In genomic region chr10:119274519-119275045, GRCh38 we compare ENCODE assay signal across 18 cellular contexts.
A peak's percentile ranks its signal among the peaks of the same experiment; 100 is the strongest.
DNase-seq lines count a peak whose midpoint lies in the region; ATAC-seq and TF ChIP-seq lines count a peak whose summit lies in the region.
"Had no signal": no experiment of that assay in that cellular context is flagged by ENCODE, and none has a peak within 500 bp of the region (broad histone marks: within the 10 kb centered on the region; RNA-seq: fewer than 3 reads in every experiment).

No MANE protein-coding gene starts in this region.

- no peak overlapping the region for H3K4me3 ChIP-seq in psoas muscle
- H3K4me3 ChIP-seq: cardiac muscle cell, PC-9, skin epidermis had no signal

- peaks cover 61% of the 10 kb centered on the region for H3K4me1 Mint-ChIP-seq in CD4-positive, alpha-beta T cell (ENCODE audit: low read depth)
- H3K4me1 Mint-ChIP-seq in chondrocyte (ENCODE audit: low read depth) (peaks cover 22% of the 10 kb centered on the region), T-cell (peaks cover 62 to 78% (median 68%) of the 10 kb centered on the region in 3 donors)

- WGBS in psoas muscle, 3 donors: 93 to 94% (median 94%) methylated on average over 4 of the region's 4 CpGs

- POLR2A ChIA-PET in CD4-positive, alpha-beta T cell (lab: Charles Lee): interaction anchor here (0.6 kb wide), 1 partner anchor 108 kb away, joined by 3 read pairs; no protein-coding TSS in a partner anchor
- POLR2A ChIA-PET in T-cell (lab: Charles Lee): interaction anchor here in 1 of 2 donors (0.5 kb wide), 1 partner anchor 165 kb away, joined by 5 read pairs; no protein-coding TSS in a partner anchor

- peaks cover 14% of the 10 kb centered on the region for H3K4me1 ChIP-seq in psoas muscle

- no peak overlapping the region for H3K27ac ChIP-seq in CD4-positive, alpha-beta T cell (ENCODE audit: low read depth, low read length)
- peak overlapping the region; percentile 50 for H3K27ac ChIP-seq in psoas muscle
- H3K27ac ChIP-seq: cardiac muscle cell, PC-9 had no signal

- TF ChIP-seq CTCF in CD4-positive, alpha-beta T cell (IDR thresholded peaks at IDR 0.05): no peak
- TF ChIP-seq CTCF in chondrocyte (IDR thresholded peaks at IDR 0.05): no peak
- TF ChIP-seq CTCF in psoas muscle (IDR thresholded peaks at IDR 0.05): no peak

- H3K36me3 Mint-ChIP-seq in CD4-positive, alpha-beta T cell (ENCODE audit: low read depth): no peaks in the 10 kb centered on the region
- H3K36me3 Mint-ChIP-seq in chondrocyte (ENCODE audit: low read depth) (no peaks in the 10 kb centered on the region), T-cell (peaks cover 5% of the 10 kb centered on the region)
- H3K36me3 Mint-ChIP-seq in activated naive CD4-positive, alpha-beta T cell treated with anti-CD3 and anti-CD28 coated beads, Interleukin-2, amount 50 U/mL, for 72 hours: peaks cover 4 to 5% of the 10 kb centered on the region in 2 donors

- no peak for ATAC-seq in CD4-positive, alpha-beta T cell (ENCODE audit: poor library complexity)
- ATAC-seq in HG02678 (IDR thresholded peaks at IDR 0.05; ENCODE audit: unreplicated experiment) (peak; percentile 54), psoas muscle (no peak), T-cell (replicated peaks in 1 of 4) (no peak)
- no peak for ATAC-seq in activated naive CD4-positive, alpha-beta T cell treated with anti-CD3 and anti-CD28 coated beads, Interleukin-2, amount 50 U/mL, for 72 hours
- ATAC-seq: activated naive CD8-positive, alpha-beta T cell treated with anti-CD3 and anti-CD28 coated beads, Interleukin-2, amount 50 U/mL, for 24 hours had no signal

- no peaks in the 10 kb centered on the region for H3K27me3 Mint-ChIP-seq in CD4-positive, alpha-beta T cell
- no peaks in the 10 kb centered on the region for H3K27me3 Mint-ChIP-seq in chondrocyte (ENCODE audit: low read depth)
- no peaks in the 10 kb centered on the region for H3K27me3 Mint-ChIP-seq in T-cell
- H3K27me3 Mint-ChIP-seq: activated CD4-positive, alpha-beta memory T cell treated with anti-CD3 and anti-CD28 coated beads, Interleukin-2, amount 10 ng/mL, durations not matched to agents 7 days and 5 days; activated naive CD8-positive, alpha-beta T cell treated with anti-CD3 and anti-CD28 coated beads, Interleukin-2, amount 50 U/mL, for 24 hours had no signal

- CTCF ChIA-PET in CD4-positive, alpha-beta T cell (lab: Charles Lee): interaction anchor here (0.9 to 4.3 kb wide), 3 partner anchors 9 to 68 kb away, joined by 3 to 25 read pairs (median 3); partner anchors contain the start of gene GRK5
- CTCF ChIA-PET in T-cell (lab: Charles Lee): interaction anchor here (1.0 kb wide), 2 partner anchors 15 to 70 kb away, joined by 3 to 5 read pairs; no protein-coding TSS in a partner anchor

- no peaks in the 10 kb centered on the region for H3K9me3 ChIP-seq in CD4-positive, alpha-beta T cell (ENCODE audit: control insufficient read depth, low read length)
- H3K9me3 ChIP-seq in psoas muscle: no peaks in the 10 kb centered on the region

- no peak overlapping the region for H3K4me3 Mint-ChIP-seq in CD4-positive, alpha-beta T cell
- H3K4me3 Mint-ChIP-seq in chondrocyte (ENCODE audit: unreplicated experiment): no peak overlapping the region
- H3K4me3 Mint-ChIP-seq in T-cell: no peak overlapping the region
- H3K4me3 Mint-ChIP-seq: activated CD4-positive, alpha-beta memory T cell treated with anti-CD3 and anti-CD28 coated beads, Interleukin-2, amount 10 ng/mL, durations not matched to agents 7 days and 5 days; activated naive CD8-positive, alpha-beta T cell treated with anti-CD3 and anti-CD28 coated beads, Interleukin-2, amount 50 U/mL, for 24 hours had no signal

- peak overlapping the region; percentile 24 for H3K27ac Mint-ChIP-seq in CD4-positive, alpha-beta T cell
- no peak overlapping the region for H3K27ac Mint-ChIP-seq in chondrocyte (ENCODE audit: unreplicated experiment)
- peak overlapping the region in 1 of 2 donors; percentile 39 for H3K27ac Mint-ChIP-seq in T-cell
- peak overlapping the region in 1 of 2 donors; percentile 44 for H3K27ac Mint-ChIP-seq in activated naive CD4-positive, alpha-beta T cell treated with anti-CD3 and anti-CD28 coated beads, Interleukin-2, amount 50 U/mL, for 72 hours
- H3K27ac Mint-ChIP-seq: activated CD4-positive, alpha-beta memory T cell treated with anti-CD3 and anti-CD28 coated beads, Interleukin-2, amount 10 ng/mL, durations not matched to agents 7 days and 5 days; activated naive CD8-positive, alpha-beta T cell treated with anti-CD3 and anti-CD28 coated beads, Interleukin-2, amount 50 U/mL, for 24 hours had no signal

- no peak for DNase-seq in CD4-positive, alpha-beta T cell
- peak; percentile 50 for DNase-seq in chondrocyte (ENCODE audit: low spot score)
- DNase-seq in psoas muscle: no peak
- DNase-seq in T-cell: no peak
- DNase-seq in activated CD4-positive, alpha-beta T cell treated with anti-CD3 and anti-CD28 coated beads for 48 hours: no peak
- no peak for DNase-seq in activated naive CD4-positive, alpha-beta T cell treated with anti-CD3 and anti-CD28 coated beads, Interleukin-2, amount 50 U/mL, for 72 hours (ENCODE audit: low spot score in 2 of 2)
- no peak for DNase-seq in DMS153 treated with DMSO at 0.1 percent for 48 hours (lab: John Stamatoyannopoulos, UW; ENCODE audit: unreplicated experiment)
- DNase-seq: activated CD4-positive, alpha-beta memory T cell treated with anti-CD3 and anti-CD28 coated beads, Interleukin-2, amount 10 ng/mL, durations not matched to agents 7 days and 5 days; activated naive CD8-positive, alpha-beta T cell treated with anti-CD3 and anti-CD28 coated beads, Interleukin-2, amount 50 U/mL, for 24 hours; Calu3; foreskin fibroblast; NCI-H187; NCI-H524; nucleus accumbens; PC-9 had no signal

- no peaks in the 10 kb centered on the region for H3K36me3 ChIP-seq in psoas muscle (ENCODE audit: insufficient read depth in 1 of 2, low read depth in 1 of 2)
- H3K36me3 ChIP-seq: cardiac muscle cell had no signal

- H3K9me3 Mint-ChIP-seq in CD4-positive, alpha-beta T cell: no peaks in the 10 kb centered on the region
- H3K9me3 Mint-ChIP-seq in chondrocyte (ENCODE audit: low read depth): no peaks in the 10 kb centered on the region
- no peaks in the 10 kb centered on the region for H3K9me3 Mint-ChIP-seq in T-cell
- H3K9me3 Mint-ChIP-seq in activated naive CD4-positive, alpha-beta T cell treated with anti-CD3 and anti-CD28 coated beads, Interleukin-2, amount 50 U/mL, for 72 hours: peaks cover 0 to 4% of the 10 kb centered on the region in 2 donors
- H3K9me3 Mint-ChIP-seq: activated CD4-positive, alpha-beta memory T cell treated with anti-CD3 and anti-CD28 coated beads, Interleukin-2, amount 10 ng/mL, durations not matched to agents 7 days and 5 days; activated naive CD8-positive, alpha-beta T cell treated with anti-CD3 and anti-CD28 coated beads, Interleukin-2, amount 50 U/mL, for 24 hours had no signal

- no peaks in the 10 kb centered on the region for H3K27me3 ChIP-seq in CD4-positive, alpha-beta T cell (ENCODE audit: control insufficient read depth, insufficient read depth, low read length)
- H3K27me3 ChIP-seq in psoas muscle (ENCODE audit: insufficient read depth in 3 of 3, low read length in 2 of 3): no peaks in the 10 kb centered on the region
- H3K27me3 ChIP-seq: cardiac muscle cell had no signal

- intact Hi-C loops in CD4-positive, alpha-beta T cell (cut with DNase I, micrococcal nuclease): no loop called here
- intact Hi-C loops in psoas muscle (cut with DNase I): no loop called here
